12 cellular contexts compared by ENCODE assay signal in genomic region chr10:12067336-12067735, GRCh38. TPM values are rescaled to one million over a fixed set of nuclear protein-coding genes. Genes with fewer than 3 reads are reported as not detected.
DNase-seq lines count a peak whose midpoint lies in the region; ATAC-seq, FAIRE-seq and TF ChIP-seq lines count a peak whose summit lies in the region.
"Had no signal": no experiment of that assay in that cellular context is flagged by ENCODE, and none has a peak within 500 bp of the region (broad histone marks: within the 10 kb centered on the region; RNA-seq: fewer than 3 reads in every experiment).

No MANE protein-coding gene starts in this region.

- POLR2A ChIA-PET in activated CD4-positive, alpha-beta T cell treated with anti-CD3 and anti-CD28 coated beads, Interleukin-2, amount 10 ng/mL, durations not matched to agents 7 days and 5 days (lab: Charles Lee), result no interaction called here
- POLR2A ChIA-PET in Panc1 (lab: Charles Lee) (interaction anchor here (0.6 kb wide), 1 partner anchor 42 kb away, joined by 4 read pairs; no protein-coding TSS in a partner anchor), endothelial cell of umbilical vein (lab: Charles Lee) (no interaction called here)

- peak overlapping the region; percentile 94 for H3K27ac Mint-ChIP-seq in activated CD4-positive, alpha-beta T cell treated with anti-CD3 and anti-CD28 coated beads, Interleukin-2, amount 10 ng/mL, durations not matched to agents 7 days and 5 days
- no peak overlapping the region for H3K27ac Mint-ChIP-seq in activated CD4-positive, alpha-beta T cell treated with anti-CD3 and anti-CD28 coated beads, Interleukin-2, amount 10 ng/mL, durations not matched to agents 24 days and 14 days

- dilution Hi-C loops in endothelial cell of umbilical vein (cut with MboI; ENCODE audit: extremely low pct_ligation_motif_present, low sequenced_read_pairs), result no loop called here

- DNase-seq in activated CD4-positive, alpha-beta T cell treated with anti-CD3 and anti-CD28 coated beads, Interleukin-2, amount 10 ng/mL, durations not matched to agents 7 days and 5 days, result no peak
- no peak for DNase-seq in activated CD4-positive, alpha-beta T cell treated with anti-CD3 and anti-CD28 coated beads, Interleukin-2, amount 10 ng/mL, durations not matched to agents 24 days and 14 days
- DNase-seq in Panc1 (ENCODE audit: low read depth, low spot score) (no peak), endothelial cell of umbilical vein (ENCODE audit: low read depth, low spot score) (no peak), renal cortical epithelial cell (ENCODE audit: low read depth) (peak; percentile 93), tibial nerve (ENCODE audit: low spot score in 2 of 2) (no peak), pancreas (no peak)
- DNase-seq: activated naive CD4-positive, alpha-beta T cell treated with anti-CD3 and anti-CD28 coated beads for 36 hours; NCI-H146 had no signal

- no peak for TF ChIP-seq CTCF in Panc1 (IDR thresholded peaks at IDR 0.05)
- no peak for TF ChIP-seq CTCF in endothelial cell of umbilical vein (IDR thresholded peaks at IDR 0.05; ENCODE audit: extremely low read depth in 1 of 2, insufficient read depth in 1 of 2, low read depth in 1 of 2, low read length in 2 of 2)
- TF ChIP-seq CTCF in tibial nerve (IDR thresholded peaks at IDR 0.05), result no peak
- no peak for TF ChIP-seq CTCF in pancreas (IDR thresholded peaks at IDR 0.05)

- H3K36me3 ChIP-seq in Panc1 (ENCODE audit: control insufficient read depth, insufficient read depth, low read length) (no peaks in the 10 kb centered on the region; the same call in 1 of the 2 replicates), endothelial cell of umbilical vein (ENCODE audit: control insufficient read depth in 2 of 2, extremely low read depth in 1 of 2, insufficient read depth in 2 of 2, low read length in 2 of 2) (no peaks in the 10 kb centered on the region), tibial nerve (no peaks in the 10 kb centered on the region), pancreas (no peaks in the 10 kb centered on the region)

- ATAC-seq in Panc1 (no peak), pancreas (no peak), GM18502 (IDR thresholded peaks at IDR 0.05; ENCODE audit: poor library complexity, unreplicated experiment) (no peak)

- H3K4me2 ChIP-seq in endothelial cell of umbilical vein (ENCODE audit: insufficient read depth, low read length), result no peak overlapping the region

- H3K9ac ChIP-seq in endothelial cell of umbilical vein (replicated peaks; ENCODE audit: extremely low read depth, insufficient read depth, low read length), result no peak overlapping the region

- FAIRE-seq in endothelial cell of umbilical vein (lab: Jason Lieb, UNC) (peak; percentile 33), pancreas (lab: Jason Lieb, UNC) (no peak)
- FAIRE-seq: A204.1 had no signal

- no peak overlapping the region for H3K4me3 Mint-ChIP-seq in activated CD4-positive, alpha-beta T cell treated with anti-CD3 and anti-CD28 coated beads, Interleukin-2, amount 10 ng/mL, durations not matched to agents 7 days and 5 days
- H3K4me3 Mint-ChIP-seq in activated CD4-positive, alpha-beta T cell treated with anti-CD3 and anti-CD28 coated beads, Interleukin-2, amount 10 ng/mL, durations not matched to agents 24 days and 14 days, result no peak overlapping the region
- H3K4me3 Mint-ChIP-seq: activated naive CD4-positive, alpha-beta T cell treated with anti-CD3 and anti-CD28 coated beads for 36 hours had no signal

- in situ Hi-C loops in Panc1 (cut with HindIII; ENCODE audit: low pct_unique_long_range_greater_than_20kb, low sequenced_read_pairs), result no loop called here

- H3K79me2 ChIP-seq in endothelial cell of umbilical vein (ENCODE audit: control insufficient read depth, insufficient read depth, low read length), result peaks cover 2% of the 10 kb centered on the region

- no peak for TF ChIP-seq EP300 in tibial nerve (IDR thresholded peaks at IDR 0.05)

- BruUV-seq in Panc1 (replicated peaks; lab: Mats Ljungman, UMichigan), result no TSS peak
- BruUV-seq in endothelial cell of umbilical vein (replicated peaks; lab: Mats Ljungman, UMichigan), result no TSS peak

- H4K20me1 ChIP-seq in endothelial cell of umbilical vein (replicated peaks; ENCODE audit: control insufficient read depth, extremely low read depth, insufficient read depth, low read length), result no peaks in the 10 kb centered on the region

- no peak overlapping the region for H3K4me3 ChIP-seq in Panc1 (ENCODE audit: low read depth in 2 of 2, low read length in 2 of 2)
- H3K4me3 ChIP-seq in endothelial cell of umbilical vein (replicated peaks in 1 of 3; ENCODE audit: insufficient read depth in 1 of 3, low read depth in 1 of 3, low read length in 3 of 3), result no peak overlapping the region
- H3K4me3 ChIP-seq in tibial nerve, result no peak overlapping the region
- H3K4me3 ChIP-seq in pancreas, result no peak overlapping the region
- H3K4me3 ChIP-seq: skin epidermis had no signal

- WGBS in tibial nerve, 2 donors, result 90 to 92% methylated on average over 2 of the region's 2 CpGs
- WGBS in pancreas, 2 donors, result 75 to 90% methylated on average over 2 of the region's 2 CpGs

- no peak for TF ChIP-seq POLR2A in endothelial cell of umbilical vein (IDR thresholded peaks at IDR 0.05; ENCODE audit: low read depth, low read length)
- no peak for TF ChIP-seq POLR2A in tibial nerve (IDR thresholded peaks at IDR 0.05)

- H3K27me3 ChIP-seq in Panc1 (ENCODE audit: control insufficient read depth, insufficient read depth, low read length), result no peaks in the 10 kb centered on the region
- H3K27me3 ChIP-seq in endothelial cell of umbilical vein (ENCODE audit: control insufficient read depth in 2 of 2, insufficient read depth in 2 of 2, low read length in 2 of 2), result peaks cover 2 to 6% of the 10 kb centered on the region in 2 experiments
- H3K27me3 ChIP-seq in tibial nerve, result no peaks in the 10 kb centered on the region
- no peaks in the 10 kb centered on the region for H3K27me3 ChIP-seq in pancreas

- H3K9me3 Mint-ChIP-seq in activated CD4-positive, alpha-beta T cell treated with anti-CD3 and anti-CD28 coated beads, Interleukin-2, amount 10 ng/mL, durations not matched to agents 7 days and 5 days, result no peaks in the 10 kb centered on the region
- no peaks in the 10 kb centered on the region for H3K9me3 Mint-ChIP-seq in activated CD4-positive, alpha-beta T cell treated with anti-CD3 and anti-CD28 coated beads, Interleukin-2, amount 10 ng/mL, durations not matched to agents 24 days and 14 days
- H3K9me3 Mint-ChIP-seq: activated naive CD4-positive, alpha-beta T cell treated with anti-CD3 and anti-CD28 coated beads for 36 hours had no signal

- no peaks in the 10 kb centered on the region for H3K27me3 Mint-ChIP-seq in activated CD4-positive, alpha-beta T cell treated with anti-CD3 and anti-CD28 coated beads, Interleukin-2, amount 10 ng/mL, durations not matched to agents 7 days and 5 days
- H3K27me3 Mint-ChIP-seq in activated CD4-positive, alpha-beta T cell treated with anti-CD3 and anti-CD28 coated beads, Interleukin-2, amount 10 ng/mL, durations not matched to agents 24 days and 14 days, result no peaks in the 10 kb centered on the region

- peaks cover 24% of the 10 kb centered on the region for H3K4me1 Mint-ChIP-seq in activated CD4-positive, alpha-beta T cell treated with anti-CD3 and anti-CD28 coated beads, Interleukin-2, amount 10 ng/mL, durations not matched to agents 7 days and 5 days
- peaks cover 17% of the 10 kb centered on the region for H3K4me1 Mint-ChIP-seq in activated CD4-positive, alpha-beta T cell treated with anti-CD3 and anti-CD28 coated beads, Interleukin-2, amount 10 ng/mL, durations not matched to agents 24 days and 14 days

- no peaks in the 10 kb centered on the region; the same call in 1 of the 2 replicates for H3K4me1 ChIP-seq in Panc1 (ENCODE audit: control insufficient read depth, insufficient read depth, low read length)
- H3K4me1 ChIP-seq in endothelial cell of umbilical vein (ENCODE audit: control insufficient read depth, extremely low read depth, insufficient read depth, low read length), result peaks cover 8% of the 10 kb centered on the region
- peaks cover 0 to 25% (median 7%) of the 10 kb centered on the region in 4 donors for H3K4me1 ChIP-seq in tibial nerve
- H3K4me1 ChIP-seq in pancreas, result peaks cover 0 to 2% (median 0%) of the 10 kb centered on the region in 3 donors

- peak overlapping the region; percentile 39; the same call in 1 of the 2 replicates for H3K27ac ChIP-seq in Panc1 (ENCODE audit: low read length)
- no peak overlapping the region for H3K27ac ChIP-seq in endothelial cell of umbilical vein (ENCODE audit: insufficient read depth, low read depth, low read length)
- no peak overlapping the region for H3K27ac ChIP-seq in tibial nerve
- H3K27ac ChIP-seq in pancreas, result no peak overlapping the region

- CTCF ChIA-PET in activated CD4-positive, alpha-beta T cell treated with anti-CD3 and anti-CD28 coated beads, Interleukin-2, amount 10 ng/mL, durations not matched to agents 7 days and 5 days (lab: Charles Lee), result interaction anchor here (0.6 to 3.0 kb wide), 4 partner anchors 22 to 1273 kb away, joined by 3 to 8 read pairs (median 6); partner anchors contain the start of gene UPF2
- CTCF ChIA-PET in Panc1 (lab: Charles Lee) (no interaction called here), endothelial cell of umbilical vein (lab: Charles Lee) (no interaction called here)

- peaks cover 2% of the 10 kb centered on the region for H3K36me3 Mint-ChIP-seq in activated CD4-positive, alpha-beta T cell treated with anti-CD3 and anti-CD28 coated beads, Interleukin-2, amount 10 ng/mL, durations not matched to agents 7 days and 5 days (ENCODE audit: low read depth)
- no peaks in the 10 kb centered on the region for H3K36me3 Mint-ChIP-seq in activated CD4-positive, alpha-beta T cell treated with anti-CD3 and anti-CD28 coated beads, Interleukin-2, amount 10 ng/mL, durations not matched to agents 24 days and 14 days (ENCODE audit: low read depth)

- no peaks in the 10 kb centered on the region for H3K9me1 ChIP-seq in endothelial cell of umbilical vein (replicated peaks; ENCODE audit: control insufficient read depth, extremely low read depth, insufficient read depth, low read length)

- intact Hi-C loops in activated CD4-positive, alpha-beta T cell treated with anti-CD3 and anti-CD28 coated beads, Interleukin-2, amount 10 ng/mL, durations not matched to agents 24 days and 14 days (cut with micrococcal nuclease), result no loop called here
- intact Hi-C loops in Panc1 (cut with micrococcal nuclease; ENCODE audit: unreplicated experiment) (no loop called here), endothelial cell of umbilical vein (cut with micrococcal nuclease) (loop anchor here (5.0 kb wide), 1 partner anchor 80 kb away; no protein-coding TSS in a partner anchor), pancreas (cut with DNase I) (no loop called here)

- H3K9me3 ChIP-seq in Panc1 (ENCODE audit: control insufficient read depth, insufficient read depth, low read depth, low read length) (no peaks in the 10 kb centered on the region), endothelial cell of umbilical vein (replicated peaks; ENCODE audit: control insufficient read depth, insufficient read depth, low read length) (no peaks in the 10 kb centered on the region), tibial nerve (no peaks in the 10 kb centered on the region), pancreas (no peaks in the 10 kb centered on the region)

- no peak overlapping the region for H2AFZ ChIP-seq in endothelial cell of umbilical vein (ENCODE audit: low read depth, low read length)

RNA-seq across cellular contexts. Expression of gene DHTKD1, which starts 1.4 kb away (rescaled TPM):
- total RNA-seq in activated CD4-positive, alpha-beta T cell treated with anti-CD3 and anti-CD28 coated beads, Interleukin-2, amount 10 ng/mL, durations not matched to agents 7 days and 5 days, result 10 to 100 TPM; 19.8 to 20.2 TPM
- 17.2 and 21.6 TPM in 2 replicates for total RNA-seq in activated CD4-positive, alpha-beta T cell treated with anti-CD3 and anti-CD28 coated beads, Interleukin-2, amount 10 ng/mL, durations not matched to agents 24 days and 14 days
- total RNA-seq in Panc1 (2021; ENCODE audit: unreplicated experiment), result 15.8 TPM
- 13.5 TPM for polyA plus RNA-seq in Panc1 (2012; ENCODE audit: insufficient read length)
- 15.3 and 17.6 TPM in 2 replicates for total RNA-seq in endothelial cell of umbilical vein
- polyA plus RNA-seq in endothelial cell of umbilical vein, result 18.3 and 22.9 TPM in 2 replicates
- polyA plus RNA-seq in endothelial cell of umbilical vein (2011; cell fraction: cytosol; rRNA removed), result 9.6 and 10.7 TPM in 2 replicates
- 10.4 and 14.5 TPM in 2 replicates for polyA plus RNA-seq in endothelial cell of umbilical vein (2011; cell fraction: nucleus; rRNA removed)
- 9.6 and 11.9 TPM in 2 replicates for polyA plus RNA-seq in endothelial cell of umbilical vein (2012)
- polyA minus RNA-seq in endothelial cell of umbilical vein, result 55.0 and 58.7 TPM in 2 replicates
- 41.9 TPM for polyA minus RNA-seq in endothelial cell of umbilical vein (2011; cell fraction: cytosol; rRNA and poly(A)+ RNA removed)
- 21.6 and 23.8 TPM in 2 replicates for polyA minus RNA-seq in endothelial cell of umbilical vein (2011; cell fraction: nucleus; rRNA and poly(A)+ RNA removed)
- 32.1 and 46.9 TPM in 2 replicates for total RNA-seq in renal cortical epithelial cell
- total RNA-seq in tibial nerve, result 10 to 100 TPM; 20.1 to 42.8 (median 29.1) TPM
- total RNA-seq in pancreas, result 10 to 100 TPM; 17.3 to 25.1 (median 21.5) TPM
- polyA plus RNA-seq in pancreas, result 10 to 100 TPM in 1 of 2 donors, 1 to 10 TPM in 1; 9.6 to 11.3 TPM

RNA-seq across cellular contexts. Expression of gene UPF2, which starts 24.7 kb away (rescaled TPM):
- total RNA-seq in activated CD4-positive, alpha-beta T cell treated with anti-CD3 and anti-CD28 coated beads, Interleukin-2, amount 10 ng/mL, durations not matched to agents 7 days and 5 days, result 10 to 100 TPM; 31.3 to 39.2 TPM
- 38.9 and 41.4 TPM in 2 replicates for total RNA-seq in activated CD4-positive, alpha-beta T cell treated with anti-CD3 and anti-CD28 coated beads, Interleukin-2, amount 10 ng/mL, durations not matched to agents 24 days and 14 days
- total RNA-seq in Panc1 (2021; ENCODE audit: unreplicated experiment) (19.1 TPM), endothelial cell of umbilical vein (23.9 and 27.7 TPM in 2 replicates), renal cortical epithelial cell (15.1 and 30.5 TPM in 2 replicates), tibial nerve (10 to 100 TPM; 23.7 to 27.3 (median 24.7) TPM), pancreas (10 to 100 TPM in 1 of 6 donors, 1 to 10 TPM in 5; 6.8 to 12.5 (median 9.0) TPM)
- polyA plus RNA-seq in Panc1 (2012; ENCODE audit: insufficient read length), result 9.7 TPM
- polyA plus RNA-seq in endothelial cell of umbilical vein (3.3 and 4.8 TPM in 2 replicates), pancreas (10 to 100 TPM in 1 of 2 donors, 1 to 10 TPM in 1; 6.1 to 11.2 TPM)
- polyA plus RNA-seq in endothelial cell of umbilical vein (2011; cell fraction: cytosol; rRNA removed), result 8.8 TPM in 2 replicates
- 11.9 and 16.7 TPM in 2 replicates for polyA plus RNA-seq in endothelial cell of umbilical vein (2011; cell fraction: nucleus; rRNA removed)
- 16.2 and 21.5 TPM in 2 replicates for polyA plus RNA-seq in endothelial cell of umbilical vein (2012)
- 9.8 and 10.8 TPM in 2 replicates for polyA minus RNA-seq in endothelial cell of umbilical vein
- polyA minus RNA-seq in endothelial cell of umbilical vein (2011; cell fraction: cytosol; rRNA and poly(A)+ RNA removed), result 7.5 TPM
- polyA minus RNA-seq in endothelial cell of umbilical vein (2011; cell fraction: nucleus; rRNA and poly(A)+ RNA removed), result 12.5 and 15.4 TPM in 2 replicates
